Comparison of ENCODE assay signal across 23 cellular contexts in genomic region chr22:19693581-19693980, GRCh38. TPM values are rescaled to one million over a fixed set of nuclear protein-coding genes. Genes with fewer than 3 reads are reported as not detected.
"Had no signal": no experiment of that assay in that cellular context is flagged by ENCODE, and none has a peak within 500 bp of the region (broad histone marks: within the 10 kb centered on the region; RNA-seq: fewer than 3 reads in every experiment).

No MANE protein-coding gene starts in this region.

- H3K4me3 ChIP-seq: dorsolateral prefrontal cortex, gastrocnemius medialis, lung, psoas muscle, sigmoid colon, thoracic aorta, tibial nerve, vagina had no signal

- H3K4me1 ChIP-seq: gastrocnemius medialis, psoas muscle had no signal

- H3K4me3 Mint-ChIP-seq: memory B cell; natural killer cell; stimulated activated naive B cell treated with anti-CD40 and anti-IgM and Interleukin-4, amounts not matched to agents 10 μg/mL and 1 μg/mL and 100 μg/mL, for 72 hours; stimulated activated naive CD8-positive, alpha-beta T cell treated with anti-CD3 and anti-CD28 coated beads, Interleukin-15, Interleukin-2, amounts not matched to agents 100 ng/mL and 50 ng/mL, for 24 hours had no signal

- H3K9me3 ChIP-seq: gastrocnemius medialis, psoas muscle, sigmoid colon, thoracic aorta, tibial nerve, vagina had no signal

- H3K27me3 ChIP-seq: tibial nerve, vagina had no signal

- H3K9me3 Mint-ChIP-seq: memory B cell; natural killer cell; stimulated activated naive B cell treated with anti-CD40 and anti-IgM and Interleukin-4, amounts not matched to agents 10 μg/mL and 1 μg/mL and 100 μg/mL, for 72 hours; stimulated activated naive CD8-positive, alpha-beta T cell treated with anti-CD3 and anti-CD28 coated beads, Interleukin-15, Interleukin-2, amounts not matched to agents 100 ng/mL and 50 ng/mL, for 24 hours had no signal

- H3K36me3 Mint-ChIP-seq: memory B cell; natural killer cell; stimulated activated naive B cell treated with anti-CD40 and anti-IgM and Interleukin-4, amounts not matched to agents 10 μg/mL and 1 μg/mL and 100 μg/mL, for 72 hours had no signal

- H3K36me3 ChIP-seq: gastrocnemius medialis, sigmoid colon, thoracic aorta, tibial nerve, vagina had no signal

- H3K4me1 Mint-ChIP-seq: memory B cell; natural killer cell; stimulated activated naive B cell treated with anti-CD40 and anti-IgM and Interleukin-4, amounts not matched to agents 10 μg/mL and 1 μg/mL and 100 μg/mL, for 72 hours had no signal

- H3K27ac Mint-ChIP-seq: memory B cell; natural killer cell; stimulated activated naive B cell treated with anti-CD40 and anti-IgM and Interleukin-4, amounts not matched to agents 10 μg/mL and 1 μg/mL and 100 μg/mL, for 72 hours; stimulated activated naive CD8-positive, alpha-beta T cell treated with anti-CD3 and anti-CD28 coated beads, Interleukin-15, Interleukin-2, amounts not matched to agents 100 ng/mL and 50 ng/mL, for 24 hours had no signal

- FAIRE-seq: colon, kidney had no signal

- ATAC-seq: esophagus mucosa; gastrocnemius medialis; left lobe of liver; natural killer cell; psoas muscle; right cardiac atrium; stimulated activated naive B cell treated with anti-CD40 and anti-IgM and Interleukin-4, amounts not matched to agents 10 μg/mL and 1 μg/mL and 100 μg/mL, for 72 hours had no signal

- DNase-seq: dorsolateral prefrontal cortex; effector CD4-positive, alpha-beta T cell; foreskin fibroblast; gastrocnemius medialis; kidney; natural killer cell; nucleus accumbens; psoas muscle; right cardiac atrium; sigmoid colon; stimulated activated CD4-positive, alpha-beta T cell treated with anti-CD3 and anti-CD28 coated beads, Interleukin-2, amount 100 ng/mL, for 48 hours; stimulated activated naive B cell treated with anti-CD40 and anti-IgM and Interleukin-4, amounts not matched to agents 10 μg/mL and 1 μg/mL and 100 μg/mL, for 72 hours had no signal

- H3K27ac ChIP-seq: dorsolateral prefrontal cortex, epithelial cell of prostate, gastrocnemius medialis, psoas muscle, sigmoid colon, thoracic aorta, tibial nerve, vagina had no signal

RNA-seq across cellular contexts. Expression of gene GP1BB, which starts 29.8 kb away (rescaled TPM):
- total RNA-seq: renal cortical epithelial cell had no signal
